9 cellular contexts compared by ENCODE assay signal in genomic region chr9:114478459-114478858, GRCh38.
"Had no signal": no experiment of that assay in that cellular context is flagged by ENCODE, and none has a peak within 500 bp of the region (broad histone marks: within the 10 kb centered on the region; RNA-seq: fewer than 3 reads in every experiment).

No MANE protein-coding gene starts in this region.

- H3K27ac ChIP-seq: HL-60 had no signal

- H3K4me3 Mint-ChIP-seq: GM23338, H9, IgD-negative memory B cell had no signal

- ATAC-seq: GM23338, HepG2 had no signal

- H3K27ac Mint-ChIP-seq: IgD-negative memory B cell had no signal

- FAIRE-seq: H1, H54, HepG2 had no signal

- H3K9me3 Mint-ChIP-seq: GM23338, H9, IgD-negative memory B cell had no signal

- DNase-seq: H9, HCEC 1CT, KBM-7 had no signal

- H3K4me3 ChIP-seq: GM23338 had no signal
